In the genomic region with DNA sequence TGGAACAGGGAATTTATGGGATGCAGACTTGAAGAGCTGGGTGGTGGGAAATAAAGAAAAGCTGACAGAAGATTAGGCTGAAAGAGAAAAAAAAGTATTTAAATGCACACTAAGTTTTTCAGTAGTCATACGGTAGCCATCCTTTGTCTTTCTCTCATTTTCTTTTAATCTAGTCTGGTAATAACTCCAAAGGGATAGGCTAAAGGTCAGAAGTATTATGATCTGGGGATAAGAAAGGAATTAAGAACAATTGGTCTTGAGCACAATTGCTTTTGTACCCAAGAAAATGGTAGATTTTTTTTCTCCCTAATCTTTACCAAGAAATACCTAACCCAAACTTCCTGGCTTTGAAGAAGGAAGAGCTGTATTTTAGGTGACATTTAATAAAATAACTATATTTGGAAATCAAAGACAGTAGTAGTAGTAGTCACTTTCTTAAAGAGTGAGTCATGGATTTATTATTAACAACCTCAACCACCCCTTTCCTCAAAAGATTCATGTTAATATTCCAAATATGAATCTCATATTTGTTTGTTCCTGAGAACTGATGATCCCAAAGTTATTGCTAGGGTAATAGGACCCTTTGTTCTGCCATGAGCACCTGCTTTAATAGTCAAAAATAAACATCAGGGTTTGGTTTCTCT, we compare ENCODE assay signal across 24 cellular contexts.
DNase-seq lines count a peak whose midpoint lies in the region; ATAC-seq, FAIRE-seq and TF ChIP-seq lines count a peak whose summit lies in the region.
"Had no signal": no experiment of that assay in that cellular context is flagged by ENCODE, and none has a peak within 500 bp of the region (broad histone marks: within the 10 kb centered on the region; RNA-seq: fewer than 3 reads in every experiment).

No MANE protein-coding gene starts in this region.

- H3K4me3 Mint-ChIP-seq in T-helper 17 cell: no peak overlapping the region
- H3K4me3 Mint-ChIP-seq: activated T-cell treated with anti-CD3 and anti-CD28 coated beads, Interleukin-2, amount 50 U/mL, for 72 hours had no signal

- H3K4me3 ChIP-seq in A549 (no peak overlapping the region), GM23248 (no peak overlapping the region), esophagus muscularis mucosa (no peak overlapping the region)
- H3K4me3 ChIP-seq: right lobe of liver, stomach, tibial artery had no signal

- FAIRE-seq in A549 (lab: Jason Lieb, UNC): no peak
- FAIRE-seq: colon, D721Med, GM12891, HepG2, islet of Langerhans had no signal

- no peaks in the 10 kb centered on the region for H3K9me2 ChIP-seq in GM23248 (ENCODE audit: insufficient read depth)

- H3K79me2 ChIP-seq in GM23248 (ENCODE audit: insufficient read depth): no peaks in the 10 kb centered on the region

- H3K36me3 ChIP-seq in GM23248 (ENCODE audit: low read depth) (no peaks in the 10 kb centered on the region), esophagus muscularis mucosa (peaks cover 0 to 12% (median 0%) of the 10 kb centered on the region in 4 donors)
- H3K36me3 ChIP-seq: brain microvascular endothelial cell, right lobe of liver had no signal

- TF ChIP-seq EP300 in A549 (IDR thresholded peaks at IDR 0.05): no peak
- TF ChIP-seq EP300 in esophagus muscularis mucosa (IDR thresholded peaks at IDR 0.05): no peak

- no peaks in the 10 kb centered on the region for H4K20me1 ChIP-seq in GM23248 (ENCODE audit: insufficient read depth)

- CTCF ChIA-PET in A549 (lab: Yijun Ruan, JAX): interaction anchor here (0.6 to 1.1 kb wide), 2 partner anchors 28 to 275 kb away, joined by 3 to 4 read pairs; no protein-coding TSS in a partner anchor

- 11% methylated on average over 1 of the region's 1 CpG for WGBS in A549 (ENCODE audit: missing lambda C conversion rate)
- 95 to 100% methylated on average over 1 of the region's 1 CpG for WGBS in GM23248 (ENCODE audit: low coverage in 1 of 2, low lambda C conversion rate in 2 of 2, missing lambda C conversion rate in 2 of 2), 2 experiments
- WGBS in esophagus muscularis mucosa: 76% methylated on average over 1 of the region's 1 CpG

- POLR2A ChIA-PET in A549 (lab: Yijun Ruan, JAX): no interaction called here

- H3F3A ChIP-seq in GM23248 (ENCODE audit: insufficient read depth): no peaks in the 10 kb centered on the region

- no peak for TF ChIP-seq RAD21 in A549 (conservative IDR thresholded peaks at IDR 0.05 in 1 of 2, IDR thresholded peaks at IDR 0.05 in 1 of 2)

- peaks cover 3% of the 10 kb centered on the region for H3K36me3 Mint-ChIP-seq in T-helper 17 cell (ENCODE audit: low read depth)

- intact Hi-C loops in esophagus muscularis mucosa (cut with DNase I): loop anchor here (10.0 kb wide), 1 partner anchor 66 kb away; no protein-coding TSS in a partner anchor

- in situ Hi-C loops in GM23248 (cut with MboI): no loop called here

- H3K9me3 ChIP-seq in A549: no peaks in the 10 kb centered on the region
- H3K9me3 ChIP-seq in GM23248 (ENCODE audit: low read depth): no peaks in the 10 kb centered on the region
- H3K9me3 ChIP-seq in T-helper 17 cell (ENCODE audit: control insufficient read depth, low read length, poor library complexity, severe bottlenecking): no peaks in the 10 kb centered on the region
- no peaks in the 10 kb centered on the region for H3K9me3 ChIP-seq in esophagus muscularis mucosa
- H3K9me3 ChIP-seq: right lobe of liver, stomach, tibial artery had no signal

- H2AFZ ChIP-seq in GM23248: no peak overlapping the region

- H3K4me1 Mint-ChIP-seq in T-helper 17 cell: peaks cover 6% of the 10 kb centered on the region

- H3K4me1 ChIP-seq in A549: peaks cover 11% of the 10 kb centered on the region; the same call in 2 of the 3 replicates
- H3K4me1 ChIP-seq in GM23248 (ENCODE audit: insufficient read depth): peaks cover 14% of the 10 kb centered on the region
- peaks cover 0 to 31% (median 26%) of the 10 kb centered on the region in 4 donors for H3K4me1 ChIP-seq in esophagus muscularis mucosa

- no peaks in the 10 kb centered on the region for H3K27me3 ChIP-seq in GM23248 (replicated peaks; ENCODE audit: insufficient read depth)
- H3K27me3 ChIP-seq in esophagus muscularis mucosa: no peaks in the 10 kb centered on the region
- H3K27me3 ChIP-seq: brain microvascular endothelial cell, right lobe of liver, stomach, tibial artery had no signal

- ATAC-seq in A549 (no peak), T-helper 17 cell (no peak), GM21737 (IDR thresholded peaks at IDR 0.05; ENCODE audit: unreplicated experiment) (no peak), HG03139 (IDR thresholded peaks at IDR 0.05; ENCODE audit: unreplicated experiment) (no peak)
- ATAC-seq: activated CD4-positive, CD25-positive, alpha-beta regulatory T cell treated with anti-CD3 and anti-CD28 coated beads, Interleukin-2, amount 50 U/mL, for 24 hours; activated T-cell treated with anti-CD3 and anti-CD28 coated beads, Interleukin-2, amount 50 U/mL, for 72 hours; HepG2 had no signal

- no peaks in the 10 kb centered on the region for H3K27me3 Mint-ChIP-seq in T-helper 17 cell

- peak overlapping the region; percentile 21; the same call in 1 of the 3 replicates for H3K4me2 ChIP-seq in A549
- H3K4me2 ChIP-seq in GM23248 (ENCODE audit: unreplicated experiment): no peak overlapping the region

- H3K27ac Mint-ChIP-seq in T-helper 17 cell: peak overlapping the region; percentile 21
- H3K27ac Mint-ChIP-seq: activated T-cell treated with anti-CD3 and anti-CD28 coated beads, Interleukin-2, amount 50 U/mL, for 72 hours had no signal

- TF ChIP-seq CTCF in A549 (IDR thresholded peaks at IDR 0.05) (no peak), esophagus muscularis mucosa (IDR thresholded peaks at IDR 0.05) (no peak)

- H3K27ac ChIP-seq in A549 (no peak overlapping the region; a peak in 1 of 6 replicates), GM23248 (no peak overlapping the region), esophagus muscularis mucosa (replicated peaks in 1 of 4) (peak overlapping the region; percentile 22 to 66 (median 57))
- H3K27ac ChIP-seq: brain microvascular endothelial cell, HL-60, stomach, tibial artery had no signal

- DNase-seq in A549 (ENCODE audit: low read depth in 1 of 2, low spot score in 1 of 2) (no peak), GM23248 (peak; percentile 17), T-helper 17 cell (no peak), esophagus muscularis mucosa (ENCODE audit: extremely low spot score) (no peak), T-helper 1 cell (no peak), NCI-H510A (lab: John Stamatoyannopoulos, UW) (no peak)
- DNase-seq: activated T-cell treated with anti-CD3 and anti-CD28 coated beads, Interleukin-2, amount 50 U/mL, for 72 hours; brain microvascular endothelial cell; effector memory CD4-positive, alpha-beta T cell; NCI-H2081 treated with DMSO at 0.1 percent for 48 hours; right lobe of liver; SHP77; stomach; SW 1271; tibial artery had no signal

- no peak overlapping the region for H3K9ac ChIP-seq in GM23248

- TF ChIP-seq POLR2A in A549 (IDR thresholded peaks at IDR 0.05; ENCODE audit: low read length) (no peak), esophagus muscularis mucosa (IDR thresholded peaks at IDR 0.05; ENCODE audit: low read depth) (no peak)

TF ChIP-seq in A549, 52 proteins besides CTCF, POLR2A, EP300 and RAD21:
- no peak for TF ChIP-seq SMC3 (IDR thresholded peaks at IDR 0.05)
- TF ChIP-seq CEBPB (IDR thresholded peaks at IDR 0.05): no peak
- no peak for TF ChIP-seq CBX8 (IDR thresholded peaks at IDR 0.05)
- TF ChIP-seq FOXS1 (CRISPR knock-in tag; IDR thresholded peaks at IDR 0.05): no peak
- TF ChIP-seq, protein P1, sequence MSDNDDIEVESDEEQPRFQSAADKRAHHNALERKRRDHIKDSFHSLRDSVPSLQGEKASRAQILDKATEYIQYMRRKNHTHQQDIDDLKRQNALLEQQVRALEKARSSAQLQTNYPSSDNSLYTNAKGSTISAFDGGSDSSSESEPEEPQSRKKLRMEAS (IDR thresholded peaks at IDR 0.05): no peak
- TF ChIP-seq ZFP36 (IDR thresholded peaks at IDR 0.05; ENCODE audit: borderline replicate concordance, partially characterized antibody): no peak
- no peak for TF ChIP-seq RCOR1 (IDR thresholded peaks at IDR 0.05; ENCODE audit: low read depth, low read length)
- TF ChIP-seq ESRRA (IDR thresholded peaks at IDR 0.05; ENCODE audit: borderline replicate concordance, low read length): no peak

Comparison
In these comparisons a context has a peak if more than half of its experiments do, and no peak if none do; other contexts are left out.
1. H3K27ac ChIP-seq: peak in esophagus muscularis mucosa (4 of 4); none in A549 (0 of 2) and GM23248 (single experiment).